ENCODE assay signal across 19 cellular contexts in the genomic region with DNA sequence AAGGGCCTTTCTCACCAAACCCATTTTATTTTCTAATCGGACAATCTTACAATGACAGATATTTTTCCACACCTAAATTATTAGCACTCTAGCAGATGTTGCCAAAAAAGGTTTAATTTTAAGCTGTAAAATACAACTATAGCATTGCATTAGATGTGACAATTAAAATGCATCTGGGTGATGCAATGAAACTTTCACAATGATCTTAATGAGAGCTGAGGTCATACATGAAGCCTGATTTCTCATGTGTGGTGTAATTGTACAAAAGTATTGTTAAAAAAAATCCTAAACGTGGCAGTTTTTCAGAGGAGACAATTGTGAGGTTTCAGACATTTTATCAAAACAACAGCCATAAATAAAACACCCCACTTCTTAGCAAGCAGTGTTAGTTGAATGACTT.
DNase-seq lines count a peak whose midpoint lies in the region; ATAC-seq, FAIRE-seq and TF ChIP-seq lines count a peak whose summit lies in the region.
"Had no signal": no experiment of that assay in that cellular context is flagged by ENCODE, and none has a peak within 500 bp of the region (broad histone marks: within the 10 kb centered on the region; RNA-seq: fewer than 3 reads in every experiment).

No MANE protein-coding gene starts in this region.

- peaks cover 13% of the 10 kb centered on the region for H3K4me1 ChIP-seq in A549
- H3K4me1 ChIP-seq: right lobe of liver had no signal

- H3K4me3 ChIP-seq in A549 (no peak overlapping the region), foreskin fibroblast (ENCODE audit: low read depth in 1 of 2, low read length in 2 of 2) (no peak overlapping the region)
- H3K4me3 ChIP-seq: gastroesophageal sphincter, right lobe of liver had no signal

- no TSS peak for BruUV-seq in Calu3 (replicated peaks; lab: Mats Ljungman, UMichigan)

- H3K4me3 Mint-ChIP-seq in Calu3 (ENCODE audit: low read depth, unreplicated experiment) = no peak overlapping the region
- H3K4me3 Mint-ChIP-seq: IgD-negative memory B cell had no signal

- intact Hi-C loops in Calu3 (cut with micrococcal nuclease; ENCODE audit: unreplicated experiment) = no loop called here

- TF ChIP-seq RAD21 in A549 (conservative IDR thresholded peaks at IDR 0.05 in 1 of 2, IDR thresholded peaks at IDR 0.05 in 1 of 2) = no peak

- CTCF ChIA-PET in A549 (lab: Yijun Ruan, JAX) (interaction anchor here (0.6 kb wide), 1 partner anchor 1772 kb away, joined by 3 read pairs; no protein-coding TSS in a partner anchor), Calu3 (lab: Charles Lee) (no interaction called here)

- peak overlapping the region; percentile 5 to 67; a peak in 2 of 6 replicates for H3K27ac ChIP-seq in A549
- H3K27ac ChIP-seq: gastroesophageal sphincter, right lobe of liver had no signal

- POLR2A ChIA-PET in A549 (lab: Yijun Ruan, JAX) = no interaction called here

- TF ChIP-seq CTCF in A549 (IDR thresholded peaks at IDR 0.05) (no peak), Calu3 (IDR thresholded peaks at IDR 0.05; ENCODE audit: unreplicated experiment) (no peak), foreskin fibroblast (IDR thresholded peaks at IDR 0.05; ENCODE audit: low read depth, low read length) (no peak)

- no peaks in the 10 kb centered on the region for H3K9me3 ChIP-seq in A549
- H3K9me3 ChIP-seq: gastroesophageal sphincter, right lobe of liver had no signal

- peaks cover 16% of the 10 kb centered on the region for H3K4me1 Mint-ChIP-seq in Calu3 (ENCODE audit: low read depth, unreplicated experiment)
- H3K4me1 Mint-ChIP-seq: IgD-negative memory B cell had no signal

- DNase-seq in A549 (ENCODE audit: low read depth in 1 of 2, low spot score in 1 of 2) = no peak
- no peak for DNase-seq in Calu3
- DNase-seq in astrocyte of the hippocampus (ENCODE audit: low read depth, low spot score) = peak; percentile 13
- DNase-seq in foreskin fibroblast = peak; percentile 50 to 76
- no peak for DNase-seq in amygdala (lab: John Stamatoyannopoulos, UW)
- DNase-seq in NCI-H2171 (lab: John Stamatoyannopoulos, UW) = no peak
- DNase-seq in HK-2 (ENCODE audit: unreplicated experiment) = no peak
- no peak for DNase-seq in NK-92 treated with Interleukin-12 subunit alpha and Interleukin-12 subunit beta, amount 100 ng/mL, for 24 hours (lab: John Stamatoyannopoulos, UW)
- DNase-seq: activated CD4-positive, alpha-beta T cell treated with anti-CD3 and anti-CD28 coated beads for 4 hours; activated naive CD4-positive, alpha-beta T cell treated with anti-CD3 and anti-CD28 coated beads, Interleukin-2, amount 50 U/mL, for 16 hours; caudate nucleus; effector CD4-positive, alpha-beta T cell; MV-4-11; NCI-H2029 treated with DMSO at 0.1 percent for 48 hours; NCI-H524 treated with DMSO at 0.1 percent for 48 hours; right lobe of liver; stimulated activated CD4-positive, alpha-beta T cell treated with anti-CD3 and anti-CD28 coated beads, Interleukin-2, amount 100 ng/mL, for 48 hours had no signal

- peak overlapping the region; percentile 25 for H3K27ac Mint-ChIP-seq in Calu3 (ENCODE audit: unreplicated experiment)
- H3K27ac Mint-ChIP-seq: IgD-negative memory B cell had no signal

- H3K9me3 Mint-ChIP-seq in Calu3 (ENCODE audit: low read depth, unreplicated experiment) = peaks cover 11% of the 10 kb centered on the region

- no peak for FAIRE-seq in A549 (lab: Jason Lieb, UNC)

- ATAC-seq in A549 = no peak
- ATAC-seq: gastroesophageal sphincter, right lobe of liver had no signal

- no peaks in the 10 kb centered on the region for H3K27me3 Mint-ChIP-seq in Calu3 (ENCODE audit: unreplicated experiment)
- H3K27me3 Mint-ChIP-seq: IgD-negative memory B cell had no signal

- peak overlapping the region; percentile 71 for H3K4me2 ChIP-seq in A549

- H3K36me3 Mint-ChIP-seq in Calu3 (ENCODE audit: insufficient read depth, unreplicated experiment) = no peaks in the 10 kb centered on the region

- 17% methylated on average over 2 of the region's 2 CpGs for WGBS in A549 (ENCODE audit: missing lambda C conversion rate)

- TF ChIP-seq POLR2A in A549 (IDR thresholded peaks at IDR 0.05; ENCODE audit: low read length) = no peak

- TF ChIP-seq EP300 in A549 (IDR thresholded peaks at IDR 0.05) = no peak

TF ChIP-seq in A549, 52 proteins besides CTCF, POLR2A, EP300 and RAD21:
- no peak for TF ChIP-seq NPAS2 (CRISPR knock-in tag; IDR thresholded peaks at IDR 0.05; ENCODE audit: borderline replicate concordance)
- no peak for TF ChIP-seq RFX5 (IDR thresholded peaks at IDR 0.05)
- no peak for TF ChIP-seq HDAC2 (IDR thresholded peaks at IDR 0.05)
- TF ChIP-seq CEBPB (IDR thresholded peaks at IDR 0.05) = no peak
- TF ChIP-seq, protein P1, sequence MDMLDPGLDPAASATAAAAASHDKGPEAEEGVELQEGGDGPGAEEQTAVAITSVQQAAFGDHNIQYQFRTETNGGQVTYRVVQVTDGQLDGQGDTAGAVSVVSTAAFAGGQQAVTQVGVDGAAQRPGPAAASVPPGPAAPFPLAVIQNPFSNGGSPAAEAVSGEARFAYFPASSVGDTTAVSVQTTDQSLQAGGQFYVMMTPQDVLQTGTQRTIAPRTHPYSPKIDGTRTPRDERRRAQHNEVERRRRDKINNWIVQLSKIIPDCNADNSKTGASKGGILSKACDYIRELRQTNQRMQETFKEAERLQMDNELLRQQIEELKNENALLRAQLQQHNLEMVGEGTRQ (IDR thresholded peaks at IDR 0.05) = no peak
- TF ChIP-seq ZNF302 (CRISPR knock-in tag; IDR thresholded peaks at IDR 0.05) = no peak
- TF ChIP-seq EHMT2 (IDR thresholded peaks at IDR 0.05; ENCODE audit: low read depth) = no peak
- no peak for TF ChIP-seq JUNB (IDR thresholded peaks at IDR 0.05)
- no peak for TF ChIP-seq RARB (CRISPR knock-in tag; IDR thresholded peaks at IDR 0.05)
- no peak for TF ChIP-seq CHD4 (IDR thresholded peaks at IDR 0.05; ENCODE audit: borderline replicate concordance)
- TF ChIP-seq ESRRA (IDR thresholded peaks at IDR 0.05; ENCODE audit: borderline replicate concordance, low read length) = no peak
- TF ChIP-seq, protein P2, sequence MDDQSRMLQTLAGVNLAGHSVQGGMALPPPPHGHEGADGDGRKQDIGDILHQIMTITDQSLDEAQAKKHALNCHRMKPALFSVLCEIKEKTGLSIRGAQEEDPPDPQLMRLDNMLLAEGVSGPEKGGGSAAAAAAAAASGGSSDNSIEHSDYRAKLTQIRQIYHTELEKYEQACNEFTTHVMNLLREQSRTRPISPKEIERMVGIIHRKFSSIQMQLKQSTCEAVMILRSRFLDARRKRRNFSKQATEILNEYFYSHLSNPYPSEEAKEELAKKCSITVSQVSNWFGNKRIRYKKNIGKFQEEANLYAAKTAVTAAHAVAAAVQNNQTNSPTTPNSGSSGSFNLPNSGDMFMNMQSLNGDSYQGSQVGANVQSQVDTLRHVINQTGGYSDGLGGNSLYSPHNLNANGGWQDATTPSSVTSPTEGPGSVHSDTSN (IDR thresholded peaks at IDR 0.05) = no peak
- no peak for TF ChIP-seq FOSB (CRISPR knock-in tag; IDR thresholded peaks at IDR 0.05)
- no peak for TF ChIP-seq CHD2 (IDR thresholded peaks at IDR 0.05; ENCODE audit: low read length, partially characterized antibody)
- TF ChIP-seq, protein P3, sequence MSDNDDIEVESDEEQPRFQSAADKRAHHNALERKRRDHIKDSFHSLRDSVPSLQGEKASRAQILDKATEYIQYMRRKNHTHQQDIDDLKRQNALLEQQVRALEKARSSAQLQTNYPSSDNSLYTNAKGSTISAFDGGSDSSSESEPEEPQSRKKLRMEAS (IDR thresholded peaks at IDR 0.05) = no peak
- no peak for TF ChIP-seq KDM5A (IDR thresholded peaks at IDR 0.05)
- TF ChIP-seq, protein P4, sequence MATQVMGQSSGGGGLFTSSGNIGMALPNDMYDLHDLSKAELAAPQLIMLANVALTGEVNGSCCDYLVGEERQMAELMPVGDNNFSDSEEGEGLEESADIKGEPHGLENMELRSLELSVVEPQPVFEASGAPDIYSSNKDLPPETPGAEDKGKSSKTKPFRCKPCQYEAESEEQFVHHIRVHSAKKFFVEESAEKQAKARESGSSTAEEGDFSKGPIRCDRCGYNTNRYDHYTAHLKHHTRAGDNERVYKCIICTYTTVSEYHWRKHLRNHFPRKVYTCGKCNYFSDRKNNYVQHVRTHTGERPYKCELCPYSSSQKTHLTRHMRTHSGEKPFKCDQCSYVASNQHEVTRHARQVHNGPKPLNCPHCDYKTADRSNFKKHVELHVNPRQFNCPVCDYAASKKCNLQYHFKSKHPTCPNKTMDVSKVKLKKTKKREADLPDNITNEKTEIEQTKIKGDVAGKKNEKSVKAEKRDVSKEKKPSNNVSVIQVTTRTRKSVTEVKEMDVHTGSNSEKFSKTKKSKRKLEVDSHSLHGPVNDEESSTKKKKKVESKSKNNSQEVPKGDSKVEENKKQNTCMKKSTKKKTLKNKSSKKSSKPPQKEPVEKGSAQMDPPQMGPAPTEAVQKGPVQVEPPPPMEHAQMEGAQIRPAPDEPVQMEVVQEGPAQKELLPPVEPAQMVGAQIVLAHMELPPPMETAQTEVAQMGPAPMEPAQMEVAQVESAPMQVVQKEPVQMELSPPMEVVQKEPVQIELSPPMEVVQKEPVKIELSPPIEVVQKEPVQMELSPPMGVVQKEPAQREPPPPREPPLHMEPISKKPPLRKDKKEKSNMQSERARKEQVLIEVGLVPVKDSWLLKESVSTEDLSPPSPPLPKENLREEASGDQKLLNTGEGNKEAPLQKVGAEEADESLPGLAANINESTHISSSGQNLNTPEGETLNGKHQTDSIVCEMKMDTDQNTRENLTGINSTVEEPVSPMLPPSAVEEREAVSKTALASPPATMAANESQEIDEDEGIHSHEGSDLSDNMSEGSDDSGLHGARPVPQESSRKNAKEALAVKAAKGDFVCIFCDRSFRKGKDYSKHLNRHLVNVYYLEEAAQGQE (IDR thresholded peaks at IDR 0.05) = no peak

Comparison
In these comparisons a context has a peak if more than half of its experiments do, and no peak if none do; other contexts are left out.
1. DNase-seq: peak in astrocyte of the hippocampus (single experiment) and foreskin fibroblast (2 of 2); none in A549 (0 of 2), Calu3 (single experiment), amygdala (0 of 56), NCI-H2171 (single experiment), HK-2 (single experiment) and NK-92 treated with Interleukin-12 subunit alpha and Interleukin-12 subunit beta, amount 100 ng/mL, for 24 hours (single experiment).